ENCODE assay signal across 20 cellular contexts in genomic region chr11:94885581-94885980, GRCh38.
A peak's percentile ranks its signal among the peaks of the same experiment; 100 is the strongest.
DNase-seq lines count a peak whose midpoint lies in the region; ATAC-seq and TF ChIP-seq lines count a peak whose summit lies in the region.
"Had no signal": no experiment of that assay in that cellular context is flagged by ENCODE, and none has a peak within 500 bp of the region (broad histone marks: within the 10 kb centered on the region; RNA-seq: fewer than 3 reads in every experiment).

No MANE protein-coding gene starts in this region.

- H3K4me3 ChIP-seq in stomach smooth muscle (ENCODE audit: low read length in 2 of 2) = no peak overlapping the region
- no peak overlapping the region for H3K4me3 ChIP-seq in Caco-2 (ENCODE audit: low read depth, low read length)
- H3K4me3 ChIP-seq: prostate gland, tibial artery had no signal

- H3K27ac Mint-ChIP-seq in Caco-2 (ENCODE audit: unreplicated experiment) = no peak overlapping the region
- H3K27ac Mint-ChIP-seq: activated CD4-positive, alpha-beta T cell treated with anti-CD3 and anti-CD28 coated beads for 36 hours; endodermal cell; HFFc6; stimulated activated naive CD8-positive, alpha-beta T cell treated with anti-CD3 and anti-CD28 coated beads, Interleukin-15, amount 100 ng/mL, for 72 hours had no signal

- no peaks in the 10 kb centered on the region for H3K27me3 Mint-ChIP-seq in Caco-2 (ENCODE audit: insufficient read depth, unreplicated experiment)
- H3K27me3 Mint-ChIP-seq: activated CD4-positive, alpha-beta T cell treated with anti-CD3 and anti-CD28 coated beads for 36 hours; stimulated activated naive CD8-positive, alpha-beta T cell treated with anti-CD3 and anti-CD28 coated beads, Interleukin-15, amount 100 ng/mL, for 72 hours had no signal

- H3K4me1 ChIP-seq in stomach smooth muscle (ENCODE audit: control insufficient read depth, insufficient read depth, low read length) (peaks cover 15% of the 10 kb centered on the region), Caco-2 (no peaks in the 10 kb centered on the region)
- H3K4me1 ChIP-seq: prostate gland, tibial artery had no signal

- H3K27me3 ChIP-seq in stomach smooth muscle (ENCODE audit: control insufficient read depth in 1 of 2, insufficient read depth in 2 of 2, low read length in 2 of 2) (no peaks in the 10 kb centered on the region), Caco-2 (replicated peaks; ENCODE audit: control insufficient read depth, insufficient read depth, low read length) (no peaks in the 10 kb centered on the region)
- H3K27me3 ChIP-seq: neutrophil, tibial artery had no signal

- peaks cover 29% of the 10 kb centered on the region for H3K36me3 Mint-ChIP-seq in Caco-2 (ENCODE audit: insufficient read depth, unreplicated experiment)

- TF ChIP-seq CTCF in Caco-2 (IDR thresholded peaks at IDR 0.05; ENCODE audit: insufficient read depth in 1 of 2, low read depth in 1 of 2, low read length in 1 of 2, severe bottlenecking in 1 of 2, unreplicated experiment in 1 of 2) = no peak

- H3K9ac ChIP-seq in stomach smooth muscle (ENCODE audit: low read length in 2 of 2) = no peak overlapping the region

- BruUV-seq in Caco-2 (replicated peaks; lab: Mats Ljungman, UMichigan) = no TSS peak

- H3K4me1 Mint-ChIP-seq in Caco-2 (ENCODE audit: low read depth, unreplicated experiment) = no peaks in the 10 kb centered on the region
- H3K4me1 Mint-ChIP-seq: activated CD4-positive, alpha-beta T cell treated with anti-CD3 and anti-CD28 coated beads for 36 hours; endodermal cell had no signal

- CTCF ChIA-PET in Caco-2 (lab: Charles Lee) = interaction anchor here (0.6 kb wide), 1 partner anchor 29 kb away, joined by 3 read pairs; no protein-coding TSS in a partner anchor

- peaks cover 19% of the 10 kb centered on the region for H3K9me3 Mint-ChIP-seq in Caco-2 (ENCODE audit: unreplicated experiment)
- H3K9me3 Mint-ChIP-seq: HFFc6 had no signal

- no peak overlapping the region for H3K4me3 Mint-ChIP-seq in Caco-2 (ENCODE audit: unreplicated experiment)
- H3K4me3 Mint-ChIP-seq: activated CD4-positive, alpha-beta T cell treated with anti-CD3 and anti-CD28 coated beads for 36 hours; endodermal cell; HFFc6; stimulated activated naive CD8-positive, alpha-beta T cell treated with anti-CD3 and anti-CD28 coated beads, Interleukin-15, amount 100 ng/mL, for 72 hours had no signal

- POLR2A ChIA-PET in Caco-2 (lab: Charles Lee) = no interaction called here

- intact Hi-C loops in left cardiac atrium (cut with DNase I) = no loop called here
- intact Hi-C loops in Right ventricle myocardium inferior (cut with DNase I) = no loop called here
- intact Hi-C loops in Caco-2 (cut with micrococcal nuclease; ENCODE audit: unreplicated experiment) = no loop called here

- H3K9me3 ChIP-seq in stomach smooth muscle (ENCODE audit: control insufficient read depth in 2 of 2, low read length in 2 of 2) = no peaks in the 10 kb centered on the region
- 0 out of 2 replicates have a peak, but pooled peaks cover 3% of the 10 kb centered on the region for H3K9me3 ChIP-seq in Caco-2
- H3K9me3 ChIP-seq: neutrophil, prostate gland, tibial artery had no signal

- no peak for DNase-seq in left cardiac atrium
- DNase-seq in Right ventricle myocardium inferior (ENCODE audit: missing footprints) = no peak
- DNase-seq in NCI-H446 treated with DMSO at 0.1 percent for 48 hours (lab: John Stamatoyannopoulos, UW) = peak; percentile 91
- DNase-seq in cerebellar cortex (ENCODE audit: low spot score) = peak; percentile 36
- DNase-seq in NCI-H146 treated with DMSO at 0.1 percent for 48 hours (lab: John Stamatoyannopoulos, UW; ENCODE audit: unreplicated experiment) = no peak
- no peak for DNase-seq in Caco-2
- DNase-seq: activated CD4-positive, alpha-beta T cell treated with anti-CD3 and anti-CD28 coated beads for 36 hours; cortex of kidney; kidney; NCI-H1436 treated with DMSO at 0.1 percent for 48 hours; NCI-H2227 treated with DMSO at 0.1 percent for 48 hours; SHP77; stimulated activated naive CD8-positive, alpha-beta T cell treated with anti-CD3 and anti-CD28 coated beads, Interleukin-15, amount 100 ng/mL, for 72 hours; tibial artery had no signal

- H3K27ac ChIP-seq in stomach smooth muscle (ENCODE audit: low read length) = peak overlapping the region; percentile 6
- H3K27ac ChIP-seq: neutrophil, prostate gland, tibial artery had no signal

- ATAC-seq in left cardiac atrium = peak; percentile 46 to 68
- no peak for ATAC-seq in Right ventricle myocardium inferior
- no peak for ATAC-seq in GM21381 (IDR thresholded peaks at IDR 0.05; ENCODE audit: unreplicated experiment)
- ATAC-seq: activated CD4-positive, alpha-beta T cell treated with anti-CD3 and anti-CD28 coated beads for 36 hours; stimulated activated naive CD8-positive, alpha-beta T cell treated with anti-CD3 and anti-CD28 coated beads, Interleukin-15, amount 100 ng/mL, for 72 hours had no signal

- H3K36me3 ChIP-seq in stomach smooth muscle (ENCODE audit: control insufficient read depth in 2 of 2, insufficient read depth in 2 of 2, low read length in 2 of 2) (peaks cover 7 to 11% of the 10 kb centered on the region in 2 donors), Caco-2 (ENCODE audit: control insufficient read depth, insufficient read depth, low read length) (no peaks in the 10 kb centered on the region)
- H3K36me3 ChIP-seq: neutrophil, prostate gland had no signal

Comparison
In these comparisons a context has a peak if more than half of its experiments do, and no peak if none do; other contexts are left out.
1. ATAC-seq: peak in left cardiac atrium (2 of 2); none in Right ventricle myocardium inferior (single experiment) and GM21381 (single experiment).
2. DNase-seq: peak in NCI-H446 treated with DMSO at 0.1 percent for 48 hours (single experiment) and cerebellar cortex (single experiment); none in left cardiac atrium (single experiment), Right ventricle myocardium inferior (single experiment), NCI-H146 treated with DMSO at 0.1 percent for 48 hours (single experiment) and Caco-2 (0 of 2).